Comparison of ENCODE assay signal across 13 cellular contexts in genomic region chr16:56776562-56776961, GRCh38. TPM values are rescaled to one million over a fixed set of nuclear protein-coding genes. Genes with fewer than 3 reads are reported as not detected.
DNase-seq lines count a peak whose midpoint lies in the region; ATAC-seq and TF ChIP-seq lines count a peak whose summit lies in the region.
"Had no signal": no experiment of that assay in that cellular context is flagged by ENCODE, and none has a peak within 500 bp of the region (broad histone marks: within the 10 kb centered on the region; RNA-seq: fewer than 3 reads in every experiment).

No MANE protein-coding gene starts in this region.

- H3K4me3 ChIP-seq in cardiac muscle cell (no peak overlapping the region), right atrium auricular region (no peak overlapping the region), right cardiac atrium (ENCODE audit: low read length) (no peak overlapping the region), tibial artery (no peak overlapping the region)
- H3K4me3 ChIP-seq: SJSA1, skin epidermis had no signal

- H3K9me3 ChIP-seq in cardiac muscle cell (ENCODE audit: low read depth) (no peaks in the 10 kb centered on the region), right atrium auricular region (no peaks in the 10 kb centered on the region), right cardiac atrium (ENCODE audit: control insufficient read depth, low read length) (no peaks in the 10 kb centered on the region), tibial artery (no peaks in the 10 kb centered on the region)
- H3K9me3 ChIP-seq: SJSA1 had no signal

- TF ChIP-seq CTCF in cardiac muscle cell (IDR thresholded peaks at IDR 0.05; ENCODE audit: low read depth, low read length): no peak
- no peak for TF ChIP-seq CTCF in right atrium auricular region (IDR thresholded peaks at IDR 0.05)
- no peak for TF ChIP-seq CTCF in tibial artery (IDR thresholded peaks at IDR 0.05)

- no peaks in the 10 kb centered on the region for H3K36me3 ChIP-seq in cardiac muscle cell
- H3K36me3 ChIP-seq in right atrium auricular region: no peaks in the 10 kb centered on the region
- no peaks in the 10 kb centered on the region for H3K36me3 ChIP-seq in tibial artery
- H3K36me3 ChIP-seq: SJSA1 had no signal

- 12% methylated on average over 1 of the region's 1 CpG for WGBS in right cardiac atrium

- intact Hi-C loops in right cardiac atrium (cut with DNase I): no loop called here
- intact Hi-C loops in tibial artery (cut with DNase I; ENCODE audit: low total_unique reads): no loop called here

- H3K4me1 ChIP-seq in cardiac muscle cell (ENCODE audit: low read depth): peaks cover 18% of the 10 kb centered on the region
- peaks cover 0 to 6% of the 10 kb centered on the region in 2 donors for H3K4me1 ChIP-seq in right atrium auricular region
- H3K4me1 ChIP-seq in right cardiac atrium (ENCODE audit: control insufficient read depth, insufficient read depth, low read length): no peaks in the 10 kb centered on the region
- H3K4me1 ChIP-seq in tibial artery: peaks cover 0 to 23% (median 16%) of the 10 kb centered on the region in 4 donors

- DNase-seq in cardiac muscle cell (ENCODE audit: low read depth in 1 of 2, low spot score in 1 of 2) (peak; percentile 52 to 81), right atrium auricular region (ENCODE audit: low spot score) (no peak), astrocyte of the hippocampus (ENCODE audit: low read depth, low spot score) (peak; percentile 63), right cardiac atrium (peak; percentile 31 to 64 (median 50)), tibial artery (no peak), SW 1271 (lab: John Stamatoyannopoulos, UW) (no peak), MV-4-11 (lab: John Stamatoyannopoulos, UW) (no peak)
- DNase-seq: GF-D8, naive B cell had no signal

- no peaks in the 10 kb centered on the region for H3K27me3 ChIP-seq in cardiac muscle cell
- no peaks in the 10 kb centered on the region for H3K27me3 ChIP-seq in right atrium auricular region
- H3K27me3 ChIP-seq in right cardiac atrium (ENCODE audit: control insufficient read depth, insufficient read depth): no peaks in the 10 kb centered on the region
- no peaks in the 10 kb centered on the region for H3K27me3 ChIP-seq in tibial artery
- H3K27me3 ChIP-seq: SJSA1 had no signal

- ATAC-seq in right cardiac atrium: peak in 1 of 2 donors; percentile 44
- ATAC-seq in HG03378 (IDR thresholded peaks at IDR 0.05; ENCODE audit: unreplicated experiment): no peak
- ATAC-seq: activated CD4-positive, CD25-positive, alpha-beta regulatory T cell treated with anti-CD3 and anti-CD28 coated beads, Interleukin-2, amount 50 U/mL, for 24 hours had no signal

- H3K27ac ChIP-seq in cardiac muscle cell (no peak overlapping the region), right atrium auricular region (no peak overlapping the region), right cardiac atrium (ENCODE audit: low read length) (no peak overlapping the region), tibial artery (no peak overlapping the region)
- H3K27ac ChIP-seq: SJSA1 had no signal

RNA-seq across cellular contexts. Expression of gene NUP93, which starts 46.6 kb away (rescaled TPM):
- total RNA-seq in cardiac muscle cell: 110 and 115 TPM in 2 replicates
- 127 and 157 TPM in 2 replicates for polyA plus RNA-seq in cardiac muscle cell
- 10 to 100 TPM; 18.1 to 19.8 TPM for total RNA-seq in right atrium auricular region
- 10 to 100 TPM; 26.7 to 36.0 (median 30.4) TPM for total RNA-seq in right cardiac atrium
- polyA plus RNA-seq in right cardiac atrium: 18.9 TPM

Comparison
In these comparisons a context has a peak if more than half of its experiments do, and no peak if none do; other contexts are left out.
1. DNase-seq: peak in cardiac muscle cell (2 of 2), astrocyte of the hippocampus (single experiment) and right cardiac atrium (3 of 3); none in right atrium auricular region (single experiment), tibial artery (0 of 2), SW 1271 (0 of 2) and MV-4-11 (single experiment).